18 cellular contexts compared by ENCODE assay signal in genomic region chr3:119620899-119621298, GRCh38. TPM values are rescaled to one million over a fixed set of nuclear protein-coding genes. Genes with fewer than 3 reads are reported as not detected.
A peak's percentile ranks its signal among the peaks of the same experiment; 100 is the strongest.
DNase-seq lines count a peak whose midpoint lies in the region; ATAC-seq and TF ChIP-seq lines count a peak whose summit lies in the region.
"Had no signal": no experiment of that assay in that cellular context is flagged by ENCODE, and none has a peak within 500 bp of the region (broad histone marks: within the 10 kb centered on the region; RNA-seq: fewer than 3 reads in every experiment).

No MANE protein-coding gene starts in this region.

- no peak overlapping the region for H3K9ac ChIP-seq in IMR-90 (ENCODE audit: low read depth, low read length)
- H3K9ac ChIP-seq: BLaER1 treated with 17β-estradiol and CSF1 and Interleukin-3, amounts not matched to agents 10 nM and 100 nM; GM23248 had no signal

- in situ Hi-C loops in IMR-90 (cut with MboI; ENCODE audit: low sequenced_read_pairs) (no loop called here), gastrocnemius medialis (cut with MboI; ENCODE audit: low sequenced_read_pairs in 4 of 4) (no loop called here)

- POLR2A ChIA-PET in IMR-90 (lab: Charles Lee; ENCODE audit: unreplicated experiment): interaction anchor here (0.6 kb wide), 1 partner anchor 195 kb away, joined by 9 read pairs; no protein-coding TSS in a partner anchor

- H4K5ac ChIP-seq in IMR-90 (ENCODE audit: low read depth, low read length): no peak overlapping the region

- H3K23ac ChIP-seq in IMR-90 (ENCODE audit: low read depth, low read length): no peak overlapping the region

- H2AK9ac ChIP-seq in IMR-90 (replicated peaks; ENCODE audit: low read depth, low read length, poor library complexity): no peak overlapping the region

- peaks cover 0 to 2% (median under 1%) of the 10 kb centered on the region in 3 donors for H3K27me3 Mint-ChIP-seq in CD14-positive monocyte (ENCODE audit: low read depth in 3 of 3)
- H3K27me3 Mint-ChIP-seq: B cell; CD4-positive, CD25-positive, alpha-beta regulatory T cell had no signal

- dilution Hi-C loops in IMR-90 (cut with HindIII; ENCODE audit: low sequenced_read_pairs, unreplicated experiment): no loop called here

- H3K4me1 ChIP-seq in IMR-90 (ENCODE audit: control insufficient read depth, insufficient read depth, low read length) (no peaks in the 10 kb centered on the region), gastrocnemius medialis (peaks cover 44 to 55% of the 10 kb centered on the region in 2 donors), prostate gland (replicated peaks) (no peaks in the 10 kb centered on the region)
- H3K4me1 ChIP-seq: HAP-1 had no signal

- H3K18ac ChIP-seq in IMR-90 (ENCODE audit: low read depth, low read length): no peak overlapping the region

- H3K9me3 ChIP-seq in IMR-90 (ENCODE audit: control insufficient read depth, insufficient read depth, low read length) (no peaks in the 10 kb centered on the region; the same call in 1 of the 2 replicates), gastrocnemius medialis (no peaks in the 10 kb centered on the region), prostate gland (no peaks in the 10 kb centered on the region)
- H3K9me3 ChIP-seq: BLaER1 treated with 17β-estradiol and CSF1 and Interleukin-3, amounts not matched to agents 10 nM and 100 nM; HAP-1 had no signal

- H3K9me3 Mint-ChIP-seq in CD14-positive monocyte: peaks cover 0 to 3% (median 0%) of the 10 kb centered on the region in 7 donors
- H3K9me3 Mint-ChIP-seq: CD4-positive, CD25-positive, alpha-beta regulatory T cell; CD8-positive, alpha-beta memory T cell had no signal

- peak overlapping the region; percentile 41 for H2AFZ ChIP-seq in IMR-90 (replicated peaks; ENCODE audit: low read length, poor library complexity)
- H2AFZ ChIP-seq: GM23248 had no signal

- intact Hi-C loops in IMR-90 (cut with micrococcal nuclease): no loop called here
- intact Hi-C loops in gastrocnemius medialis (cut with DNase I; ENCODE audit: low total_unique reads): no loop called here
- intact Hi-C loops in prostate gland (cut with DNase I): no loop called here
- intact Hi-C loops in CD14-positive monocyte (cut with micrococcal nuclease): no loop called here

- no peak overlapping the region for H3K14ac ChIP-seq in IMR-90 (replicated peaks; ENCODE audit: low read depth, low read length)

- TF ChIP-seq RAD21 in IMR-90 (IDR thresholded peaks at IDR 0.05; ENCODE audit: low read length): no peak

- H3K4me1 Mint-ChIP-seq in CD14-positive monocyte: peaks cover 13% of the 10 kb centered on the region
- H3K4me1 Mint-ChIP-seq: CD8-positive, alpha-beta memory T cell had no signal

- H3K4me2 ChIP-seq in IMR-90 (ENCODE audit: low read depth, low read length): no peak overlapping the region

- DNase-seq in DMS 273 (lab: John Stamatoyannopoulos, UW; ENCODE audit: unreplicated experiment) (peak; percentile 91), IMR-90 (no peak), myocyte (ENCODE audit: low read depth) (peak; percentile 48), gastrocnemius medialis (peak; percentile 76 to 89), prostate gland (ENCODE audit: low spot score) (no peak), CD14-positive monocyte (ENCODE audit: low spot score) (no peak)
- DNase-seq: CD4-positive, CD25-positive, alpha-beta regulatory T cell; CD8-positive, alpha-beta memory T cell; COR-L47; DMS79 treated with DMSO at 0.1 percent for 48 hours; GF-D8; GM23248 had no signal

- no peaks in the 10 kb centered on the region for H4K20me1 ChIP-seq in IMR-90 (ENCODE audit: insufficient read depth, low read length)
- H4K20me1 ChIP-seq: BLaER1 treated with 17β-estradiol and CSF1 and Interleukin-3, amounts not matched to agents 10 nM and 100 nM had no signal

- no peak overlapping the region for H2BK20ac ChIP-seq in IMR-90 (ENCODE audit: low read depth, low read length)

- WGBS in IMR-90 (ENCODE audit: extremely low coverage in 2 of 2, insufficient read length in 1 of 2), 2 experiments: no CpG with 5 or more reads among the region's 5 CpGs
- WGBS in prostate gland: 98% methylated on average over 5 of the region's 5 CpGs

- no peak overlapping the region for H4K91ac ChIP-seq in IMR-90 (ENCODE audit: insufficient read depth, low read depth, low read length)

- no peak for ATAC-seq in IMR-90 (ENCODE audit: low read depth)
- ATAC-seq in gastrocnemius medialis: peak; percentile 79 to 80
- ATAC-seq in GM19035 (IDR thresholded peaks at IDR 0.05; ENCODE audit: unreplicated experiment): no peak

- peak overlapping the region in 3 of 7 donors; percentile 4 to 57 (median 31) for H3K27ac Mint-ChIP-seq in CD14-positive monocyte
- H3K27ac Mint-ChIP-seq: B cell; CD4-positive, CD25-positive, alpha-beta regulatory T cell had no signal

- peaks cover 12% of the 10 kb centered on the region; the same call in 1 of the 2 replicates for H3K27me3 ChIP-seq in IMR-90 (ENCODE audit: control insufficient read depth, insufficient read depth, low read length)
- H3K27me3 ChIP-seq in gastrocnemius medialis: no peaks in the 10 kb centered on the region
- no peaks in the 10 kb centered on the region for H3K27me3 ChIP-seq in prostate gland (replicated peaks; ENCODE audit: insufficient read depth)
- H3K27me3 ChIP-seq: BLaER1 treated with 17β-estradiol and CSF1 and Interleukin-3, amounts not matched to agents 10 nM and 100 nM had no signal

- H3K36me3 ChIP-seq in IMR-90 (ENCODE audit: control insufficient read depth, insufficient read depth, low read length) (no peaks in the 10 kb centered on the region), gastrocnemius medialis (no peaks in the 10 kb centered on the region), prostate gland (no peaks in the 10 kb centered on the region)
- H3K36me3 ChIP-seq: BLaER1 treated with 17β-estradiol and CSF1 and Interleukin-3, amounts not matched to agents 10 nM and 100 nM; HAP-1 had no signal

- H2BK15ac ChIP-seq in IMR-90 (ENCODE audit: low read depth, low read length): no peak overlapping the region

- no peaks in the 10 kb centered on the region for H3K36me3 Mint-ChIP-seq in CD14-positive monocyte
- H3K36me3 Mint-ChIP-seq: CD4-positive, CD25-positive, alpha-beta regulatory T cell; CD8-positive, alpha-beta memory T cell had no signal

- CTCF ChIA-PET in IMR-90 (lab: Yijun Ruan, JAX): no interaction called here

- H3K4ac ChIP-seq in IMR-90 (ENCODE audit: low read depth, low read length): no peak overlapping the region

- H4K8ac ChIP-seq in IMR-90 (ENCODE audit: low read depth in 2 of 2, low read length in 2 of 2): no peak overlapping the region

- TF ChIP-seq CTCF in IMR-90 (conservative IDR thresholded peaks at IDR 0.05; ENCODE audit: low read depth, low read length) (no peak), gastrocnemius medialis (IDR thresholded peaks at IDR 0.05 in 4 of 5, conservative IDR thresholded peaks at IDR 0.05 in 1 of 5) (no peak), prostate gland (IDR thresholded peaks at IDR 0.05) (no peak), CD14-positive monocyte (IDR thresholded peaks at IDR 0.05) (no peak)

- TF ChIP-seq POLR2A in IMR-90 (IDR thresholded peaks at IDR 0.05; ENCODE audit: low read depth, low read length) (no peak), gastrocnemius medialis (IDR thresholded peaks at IDR 0.05) (peak in 1 of 2 donors; percentile 62), prostate gland (IDR thresholded peaks at IDR 0.05) (no peak)

- no peak overlapping the region for H2BK5ac ChIP-seq in IMR-90 (ENCODE audit: low read depth, low read length, poor library complexity, severe bottlenecking)

- no peak overlapping the region for H3K56ac ChIP-seq in IMR-90 (ENCODE audit: extremely low read depth, insufficient read depth, low read length)

- H3K9me1 ChIP-seq in IMR-90 (ENCODE audit: insufficient read depth, low read length): no peaks in the 10 kb centered on the region

- no peak overlapping the region for H3K4me3 Mint-ChIP-seq in CD14-positive monocyte
- H3K4me3 Mint-ChIP-seq: B cell; CD4-positive, CD25-positive, alpha-beta regulatory T cell; CD8-positive, alpha-beta memory T cell had no signal

- no peak overlapping the region for H2AK5ac ChIP-seq in IMR-90 (ENCODE audit: low read depth, low read length)

- H3K4me3 ChIP-seq in IMR-90 (ENCODE audit: insufficient read depth, low read depth, low read length): no peak overlapping the region
- peak overlapping the region in 1 of 4 donors; percentile 48 for H3K4me3 ChIP-seq in gastrocnemius medialis
- no peak overlapping the region for H3K4me3 ChIP-seq in prostate gland
- H3K4me3 ChIP-seq: BLaER1 treated with 17β-estradiol and CSF1 and Interleukin-3, amounts not matched to agents 10 nM and 100 nM; GM23248; HAP-1 had no signal

- no peak overlapping the region for H2BK120ac ChIP-seq in IMR-90 (ENCODE audit: low read depth, low read length)

- no TSS peak for BruUV-seq in IMR-90 (replicated peaks; lab: Mats Ljungman, UMichigan)

- H3K27ac ChIP-seq in IMR-90 (ENCODE audit: insufficient read depth, low read length) (no peak overlapping the region), gastrocnemius medialis (peak overlapping the region; percentile 86 to 90 (median 86)), prostate gland (no peak overlapping the region)
- H3K27ac ChIP-seq: BLaER1 treated with 17β-estradiol and CSF1 and Interleukin-3, amounts not matched to agents 10 nM and 100 nM; GM23248 had no signal

- H3K79me1 ChIP-seq in IMR-90 (ENCODE audit: low read depth in 1 of 2, low read length in 2 of 2): no peaks in the 10 kb centered on the region

RNA-seq across cellular contexts. Expression of gene PLA1A, which starts 23.2 kb away (rescaled TPM):
- total RNA-seq in IMR-90 (2012; rRNA removed) (not detected in 2 replicates), myocyte (2.8 and 6.7 TPM in 2 replicates), gastrocnemius medialis (1 to 10 TPM in 3 of 4 donors, under 1 TPM in 1; 0.97 to 9.6 (median 3.2) TPM), prostate gland (1 to 10 TPM; 2.8 to 9.1 TPM)
- polyA plus RNA-seq in IMR-90 (2012; rRNA removed) (not detected in 2 replicates), CD14-positive monocyte (not detected)
- not detected in 2 replicates for polyA plus RNA-seq in IMR-90 (2012; cell fraction: cytosol; rRNA removed)
- not detected in 2 replicates for polyA plus RNA-seq in IMR-90 (2012; cell fraction: nucleus; rRNA removed; ENCODE audit: low replicate concordance)
- polyA plus RNA-seq in myocyte (2012): 2.9 TPM
- total RNA-seq: A172; CD4-positive, CD25-positive, alpha-beta regulatory T cell; GM23248 had no signal
- polyA plus RNA-seq: CD8-positive, alpha-beta memory T cell; GM23248 had no signal

RNA-seq across cellular contexts. Expression of gene POPDC2, which starts 39.5 kb away (rescaled TPM):
- total RNA-seq in IMR-90 (2012; rRNA removed) (under 0.01 TPM in 2 replicates), myocyte (3.5 and 4.2 TPM in 2 replicates), gastrocnemius medialis (10 to 100 TPM in 3 of 4 donors, 1 to 10 TPM in 1; 7.8 to 38.9 (median 30.3) TPM), prostate gland (10 to 100 TPM in 1 of 2 donors, 1 to 10 TPM in 1; 8.7 to 26.5 TPM)
- polyA plus RNA-seq in IMR-90 (2012; rRNA removed) (0.29 and 0.32 TPM in 2 replicates), CD14-positive monocyte (under 1 TPM; 0.58 to 0.63 TPM)
- 0.05 and 0.11 TPM in 2 replicates for polyA plus RNA-seq in IMR-90 (2012; cell fraction: cytosol; rRNA removed)
- 1.0 and 2.2 TPM in 2 replicates for polyA plus RNA-seq in IMR-90 (2012; cell fraction: nucleus; rRNA removed; ENCODE audit: low replicate concordance)
- polyA plus RNA-seq in myocyte (2012): 8.4 TPM
- total RNA-seq: A172, GM23248 had no signal

RNA-seq across cellular contexts. Expression of gene ADPRH, which starts 41.6 kb away (rescaled TPM):
- total RNA-seq in IMR-90 (2012; rRNA removed) (under 0.01 TPM in 2 replicates), myocyte (20.1 and 25.6 TPM in 2 replicates), gastrocnemius medialis (10 to 100 TPM in 2 of 4 donors, 1 to 10 TPM in 2; 8.2 to 15.3 (median 10.3) TPM), prostate gland (10 to 100 TPM in 1 of 2 donors, 1 to 10 TPM in 1; 8.2 to 14.8 TPM)
- polyA plus RNA-seq in IMR-90 (2012; rRNA removed) (0.06 and 0.12 TPM in 2 replicates), CD14-positive monocyte (10 to 100 TPM; 31.5 to 37.8 TPM)
- 0.07 and 0.12 TPM in 2 replicates for polyA plus RNA-seq in IMR-90 (2012; cell fraction: cytosol; rRNA removed)
- 0.02 TPM in 2 replicates for polyA plus RNA-seq in IMR-90 (2012; cell fraction: nucleus; rRNA removed; ENCODE audit: low replicate concordance)
- polyA plus RNA-seq in myocyte (2012): 11.4 TPM
- total RNA-seq: H4 had no signal

RNA-seq across cellular contexts. Expression of gene COX17, which starts 56.3 kb away (rescaled TPM):
- 2.0 and 8.6 TPM in 2 replicates for total RNA-seq in IMR-90 (2012; rRNA removed)
- 24.5 and 31.7 TPM in 2 replicates for polyA plus RNA-seq in IMR-90 (2012; rRNA removed)
- polyA plus RNA-seq in IMR-90 (2012; cell fraction: cytosol; rRNA removed): 6.0 and 14.4 TPM in 2 replicates
- polyA plus RNA-seq in IMR-90 (2012; cell fraction: nucleus; rRNA removed; ENCODE audit: low replicate concordance): 1.1 and 6.1 TPM in 2 replicates
- total RNA-seq in myocyte: 48.2 and 62.2 TPM in 2 replicates
- 119 TPM for polyA plus RNA-seq in myocyte (2012)
- 100 to 1,000 TPM in 1 of 4 donors, 10 to 100 TPM in 3; 63.4 to 146 (median 87.5) TPM for total RNA-seq in gastrocnemius medialis
- total RNA-seq in prostate gland: 10 to 100 TPM; 26.4 to 29.5 TPM
- polyA plus RNA-seq in CD14-positive monocyte: 10 to 100 TPM; 81.6 to 83.6 TPM

Comparison
In these comparisons a context has a peak if more than half of its experiments do, and no peak if none do; other contexts are left out.
1. DNase-seq: peak in DMS 273 (single experiment), myocyte (single experiment) and gastrocnemius medialis (2 of 2); none in IMR-90 (single experiment), prostate gland (single experiment) and CD14-positive monocyte (single experiment).
2. ATAC-seq: peak in gastrocnemius medialis (2 of 2); none in IMR-90 (single experiment) and GM19035 (single experiment).
3. H3K27ac ChIP-seq: peak in gastrocnemius medialis (4 of 4); none in IMR-90 (single experiment) and prostate gland (0 of 2).